14 cellular contexts compared by ENCODE assay signal in genomic region chr19:1789282-1790020, GRCh38. TPM values are rescaled to one million over a fixed set of nuclear protein-coding genes. Genes with fewer than 3 reads are reported as not detected.
DNase-seq lines count a peak whose midpoint lies in the region; ATAC-seq, FAIRE-seq and TF ChIP-seq lines count a peak whose summit lies in the region.
"Had no signal": no experiment of that assay in that cellular context is flagged by ENCODE, and none has a peak within 500 bp of the region (broad histone marks: within the 10 kb centered on the region; RNA-seq: fewer than 3 reads in every experiment).

No MANE protein-coding gene starts in this region.

- H4K20me1 ChIP-seq in GM23248 (ENCODE audit: insufficient read depth) = no peaks in the 10 kb centered on the region
- no peaks in the 10 kb centered on the region for H4K20me1 ChIP-seq in PC-3 (ENCODE audit: low read length)

- intact Hi-C loops in PC-3 (cut with micrococcal nuclease) = no loop called here
- intact Hi-C loops in right cardiac atrium (cut with DNase I) = no loop called here
- intact Hi-C loops in pancreas (cut with DNase I) = no loop called here

- no peak overlapping the region for H3K9ac ChIP-seq in GM23248
- no peak overlapping the region for H3K9ac ChIP-seq in PC-3 (ENCODE audit: low read length)

- H2AFZ ChIP-seq in GM23248 (no peak overlapping the region), PC-3 (ENCODE audit: low read length) (peak overlapping the region; percentile 67; the same call in 1 of the 2 replicates)

- H3K9me2 ChIP-seq in GM23248 (ENCODE audit: insufficient read depth) = no peaks in the 10 kb centered on the region
- no peaks in the 10 kb centered on the region for H3K9me2 ChIP-seq in PC-3 (replicated peaks; ENCODE audit: low read length)

- TF ChIP-seq CTCF in PC-3 (conservative IDR thresholded peaks at IDR 0.05; ENCODE audit: low read depth, low read length) = no peak
- TF ChIP-seq CTCF in pancreas (IDR thresholded peaks at IDR 0.05) = no peak

- in situ Hi-C loops in GM23248 (cut with MboI) = no loop called here

- CTCF ChIA-PET in PC-3 (lab: Charles Lee) = interaction anchor here (0.7 kb wide), 1 partner anchor 9 kb away, joined by 3 read pairs; no protein-coding TSS in a partner anchor

- 16 to 17% methylated on average over 41 to 48 of the region's 58 CpGs for WGBS in GM23248 (ENCODE audit: low coverage in 1 of 2, low lambda C conversion rate in 2 of 2, missing lambda C conversion rate in 2 of 2), 2 experiments
- WGBS in right cardiac atrium = 20% methylated on average over 58 of the region's 58 CpGs
- WGBS in pancreas, 2 donors = 7 to 11% methylated on average over 54 to 58 of the region's 58 CpGs

- ATAC-seq in PC-3 (peak; percentile 63), right cardiac atrium (peak in 1 of 2 donors; percentile 39), pancreas (peak in 3 of 4 donors; percentile 22 to 55 (median 28))

- H3K27me3 ChIP-seq in GM23248 (replicated peaks; ENCODE audit: insufficient read depth) = peaks cover 7% of the 10 kb centered on the region
- H3K27me3 ChIP-seq in PC-3 (ENCODE audit: low read length) = no peaks in the 10 kb centered on the region
- no peaks in the 10 kb centered on the region for H3K27me3 ChIP-seq in right cardiac atrium (ENCODE audit: control insufficient read depth, insufficient read depth)
- peaks cover 0 to 7% (median 0%) of the 10 kb centered on the region in 4 donors for H3K27me3 ChIP-seq in pancreas

- H3K36me3 ChIP-seq in GM23248 (ENCODE audit: low read depth) = no peaks in the 10 kb centered on the region
- H3K36me3 ChIP-seq in PC-3 (ENCODE audit: low read depth, low read length) = no peaks in the 10 kb centered on the region
- no peaks in the 10 kb centered on the region for H3K36me3 ChIP-seq in pancreas
- H3K36me3 ChIP-seq: suprapubic skin had no signal

- no peaks in the 10 kb centered on the region for H3K4me1 ChIP-seq in GM23248 (ENCODE audit: insufficient read depth)
- no peaks in the 10 kb centered on the region for H3K4me1 ChIP-seq in PC-3 (ENCODE audit: insufficient read depth, low read length)
- H3K4me1 ChIP-seq in right cardiac atrium (ENCODE audit: control insufficient read depth, insufficient read depth, low read length) = no peaks in the 10 kb centered on the region
- H3K4me1 ChIP-seq in pancreas = peaks cover 0 to 3% (median 0%) of the 10 kb centered on the region in 3 donors

- BruUV-seq in PC-3 (replicated peaks; lab: Mats Ljungman, UMichigan) = no TSS peak

- POLR2A ChIA-PET in PC-3 (lab: Charles Lee; ENCODE audit: unreplicated experiment) = no interaction called here

- H3K27ac ChIP-seq in GM23248 (no peak overlapping the region), PC-3 (ENCODE audit: low read length) (no peak overlapping the region), right cardiac atrium (ENCODE audit: low read length) (no peak overlapping the region), pancreas (no peak overlapping the region)
- H3K27ac ChIP-seq: skin epidermis, suprapubic skin had no signal

- H3K9me3 ChIP-seq in GM23248 (ENCODE audit: low read depth) = no peaks in the 10 kb centered on the region
- no peaks in the 10 kb centered on the region for H3K9me3 ChIP-seq in PC-3 (ENCODE audit: low read length)
- no peaks in the 10 kb centered on the region for H3K9me3 ChIP-seq in right cardiac atrium (ENCODE audit: control insufficient read depth, low read length)
- no peaks in the 10 kb centered on the region for H3K9me3 ChIP-seq in pancreas
- H3K9me3 ChIP-seq: suprapubic skin had no signal

- H3K79me2 ChIP-seq in GM23248 (ENCODE audit: insufficient read depth) (no peaks in the 10 kb centered on the region), PC-3 (ENCODE audit: low read length) (no peaks in the 10 kb centered on the region)

- DNase-seq in GM23248 (peak; percentile 17), PC-3 (peak; percentile 14), right cardiac atrium (peak in 2 of 3 donors; percentile 48 to 62), pancreas (peak in 1 of 6 donors; percentile 76), NCI-H524 treated with DMSO at 0.1 percent for 48 hours (lab: John Stamatoyannopoulos, UW) (no peak), NCI-H2081 (lab: John Stamatoyannopoulos, UW) (no peak), pons (ENCODE audit: low spot score) (no peak), NCI-H128 (lab: John Stamatoyannopoulos, UW; ENCODE audit: unreplicated experiment) (no peak)
- DNase-seq: cerebellar nuclear complex had no signal

- no peak overlapping the region for H3K4me2 ChIP-seq in GM23248 (ENCODE audit: unreplicated experiment)
- H3K4me2 ChIP-seq in PC-3 (ENCODE audit: low read length) = peak overlapping the region; percentile 79

- H3K4me3 ChIP-seq in GM23248 (no peak overlapping the region), PC-3 (ENCODE audit: low read length) (peak overlapping the region; percentile 47; the same call in 1 of the 2 replicates), right cardiac atrium (ENCODE audit: low read length) (peak overlapping the region; percentile 6), pancreas (no peak overlapping the region)
- H3K4me3 ChIP-seq: skin epidermis, suprapubic skin had no signal

- H3F3A ChIP-seq in GM23248 (ENCODE audit: insufficient read depth) = no peaks in the 10 kb centered on the region
- no peaks in the 10 kb centered on the region for H3F3A ChIP-seq in PC-3 (ENCODE audit: low read length, unreplicated experiment)

- FAIRE-seq in pancreas (lab: Jason Lieb, UNC) = no peak
- FAIRE-seq: keratinocyte had no signal

RNA-seq across cellular contexts. Expression of gene ATP8B3, which starts 22.6 kb away (rescaled TPM):
- total RNA-seq in GM23248 (2014; rRNA removed; shearing (Covaris generic)) = 0.32 and 2.5 TPM in 2 replicates
- 1.8 and 1.9 TPM in 2 replicates for polyA plus RNA-seq in GM23248 (2016; fragmentation: Nextera tagmentation; extraction: Ambion mirVana)
- total RNA-seq in PC-3 (2014; rRNA removed) = 3.9 and 4.2 TPM in 2 replicates
- total RNA-seq in right cardiac atrium = 1 to 10 TPM in 3 of 4 donors, under 1 TPM in 1; 0.53 to 1.9 (median 1.5) TPM
- 0.97 TPM for polyA plus RNA-seq in right cardiac atrium
- total RNA-seq in pancreas = 1 to 10 TPM in 1 of 6 donors, under 1 TPM in 5; 0.32 to 1.1 (median 0.52) TPM
- under 1 TPM; 0.56 to 0.95 TPM for polyA plus RNA-seq in pancreas

RNA-seq across cellular contexts. Expression of gene ONECUT3, which starts 36.1 kb away (rescaled TPM):
- not detected in 2 replicates for total RNA-seq in GM23248 (2014; rRNA removed; shearing (Covaris generic))
- polyA plus RNA-seq in GM23248 (2016; fragmentation: Nextera tagmentation; extraction: Ambion mirVana) (not detected in 2 replicates), right cardiac atrium (not detected), pancreas (not detected)
- total RNA-seq in PC-3 (2014; rRNA removed) (1.4 and 2.0 TPM in 2 replicates), right cardiac atrium (not detected), pancreas (under 1 TPM in 1 of 6 donors, not detected in 5; 0.13 TPM)
- total RNA-seq: activated naive CD8-positive, alpha-beta T cell treated with anti-CD3 and anti-CD28 coated beads, Interleukin-2, amount 10 ng/mL, durations not matched to agents 7 days and 5 days; CD8-positive, alpha-beta memory T cell; suprapubic skin had no signal
- polyA plus RNA-seq: CD8-positive, alpha-beta memory T cell had no signal

RNA-seq across cellular contexts. Expression of gene REXO1, which starts 58.8 kb away (rescaled TPM):
- total RNA-seq in GM23248 (2014; rRNA removed; shearing (Covaris generic)) = 4.2 and 5.2 TPM in 2 replicates
- polyA plus RNA-seq in GM23248 (2016; fragmentation: Nextera tagmentation; extraction: Ambion mirVana) (4.2 and 4.9 TPM in 2 replicates), right cardiac atrium (15.3 TPM), pancreas (10 to 100 TPM; 29.5 to 42.2 TPM)
- total RNA-seq in PC-3 (2014; rRNA removed) (21.4 and 24.3 TPM in 2 replicates), right cardiac atrium (10 to 100 TPM; 12.8 to 22.1 (median 17.4) TPM), pancreas (10 to 100 TPM; 10.5 to 16.6 (median 15.1) TPM)

Comparison
In these comparisons a context has a peak if more than half of its experiments do, and no peak if none do; other contexts are left out.
1. DNase-seq: peak in GM23248 (single experiment), PC-3 (single experiment) and right cardiac atrium (2 of 3); none in NCI-H524 treated with DMSO at 0.1 percent for 48 hours (single experiment), NCI-H2081 (0 of 2), pons (single experiment) and NCI-H128 (single experiment).
2. H3K4me3 ChIP-seq: peak in PC-3 (single experiment) and right cardiac atrium (single experiment); none in GM23248 (single experiment) and pancreas (0 of 4).